ENCODE assay signal across 8 cellular contexts in genomic region chr14:71320734-71321555, GRCh38. TPM values are rescaled to one million over a fixed set of nuclear protein-coding genes. Genes with fewer than 3 reads are reported as not detected.
A peak's percentile ranks its signal among the peaks of the same experiment; 100 is the strongest.
DNase-seq lines count a peak whose midpoint lies in the region; ATAC-seq lines count a peak whose summit lies in the region.

No MANE protein-coding gene starts in this region.

- H3K4me3 ChIP-seq in muscle layer of duodenum (ENCODE audit: low read depth in 1 of 2, low read length in 2 of 2): peak overlapping the region; percentile 86 to 88

- H3K4me1 Mint-ChIP-seq in stimulated activated effector memory CD8-positive, alpha-beta T cell treated with anti-CD3 and anti-CD28 coated beads, Interleukin-12 subunit alpha, Interleukin-12 subunit beta, amount 100 ng/mL, for 72 hours: peaks cover 61% of the 10 kb centered on the region

- H3K9me3 ChIP-seq in muscle layer of duodenum (ENCODE audit: control insufficient read depth in 1 of 2, low read length in 2 of 2): no peaks in the 10 kb centered on the region

- ATAC-seq in HG02840 (IDR thresholded peaks at IDR 0.05; ENCODE audit: low FRiP score, unreplicated experiment): peak; percentile 27
- peak; percentile 67 for ATAC-seq in esophagus mucosa
- peak; percentile 68 for ATAC-seq in stimulated activated effector memory CD8-positive, alpha-beta T cell treated with anti-CD3 and anti-CD28 coated beads, Interleukin-12 subunit alpha, Interleukin-12 subunit beta, amount 100 ng/mL, for 72 hours

- H3K27ac ChIP-seq in muscle layer of duodenum (ENCODE audit: low read length): peak overlapping the region; percentile 88

- no peaks in the 10 kb centered on the region for H3K27me3 ChIP-seq in muscle layer of duodenum (ENCODE audit: low read depth, low read length)

- DNase-seq in NCI-H187 (lab: John Stamatoyannopoulos, UW) (peak; percentile 44 to 54), NCI-H187 treated with DMSO at 0.1 percent for 48 hours (lab: John Stamatoyannopoulos, UW) (no peak), NCI-H69 (lab: John Stamatoyannopoulos, UW) (peak; percentile 89)
- peak; percentile 74 to 79 for DNase-seq in activated T-cell treated with anti-CD3 and anti-CD28 coated beads, Interleukin-2, amount 50 U/mL, for 48 hours
- DNase-seq in stimulated activated effector memory CD8-positive, alpha-beta T cell treated with anti-CD3 and anti-CD28 coated beads, Interleukin-12 subunit alpha, Interleukin-12 subunit beta, amount 100 ng/mL, for 72 hours (ENCODE audit: low spot score in 2 of 2): peak; percentile 58 to 87

- H3K36me3 ChIP-seq in muscle layer of duodenum (ENCODE audit: control insufficient read depth in 1 of 2, insufficient read depth in 2 of 2, low read length in 2 of 2): peaks cover 0 to 2% of the 10 kb centered on the region in 2 donors

- peak overlapping the region; percentile 88 for H3K27ac Mint-ChIP-seq in stimulated activated effector memory CD8-positive, alpha-beta T cell treated with anti-CD3 and anti-CD28 coated beads, Interleukin-12 subunit alpha, Interleukin-12 subunit beta, amount 100 ng/mL, for 72 hours

- H3K4me3 Mint-ChIP-seq in stimulated activated effector memory CD8-positive, alpha-beta T cell treated with anti-CD3 and anti-CD28 coated beads, Interleukin-12 subunit alpha, Interleukin-12 subunit beta, amount 100 ng/mL, for 72 hours: peak overlapping the region; percentile 92

- no peaks in the 10 kb centered on the region for H3K9me3 Mint-ChIP-seq in stimulated activated effector memory CD8-positive, alpha-beta T cell treated with anti-CD3 and anti-CD28 coated beads, Interleukin-12 subunit alpha, Interleukin-12 subunit beta, amount 100 ng/mL, for 72 hours

- peaks cover 32% of the 10 kb centered on the region for H3K36me3 Mint-ChIP-seq in stimulated activated effector memory CD8-positive, alpha-beta T cell treated with anti-CD3 and anti-CD28 coated beads, Interleukin-12 subunit alpha, Interleukin-12 subunit beta, amount 100 ng/mL, for 72 hours

- H3K4me1 ChIP-seq in muscle layer of duodenum (ENCODE audit: control insufficient read depth in 1 of 2, insufficient read depth in 2 of 2, low read length in 2 of 2): peaks cover 0 to 12% of the 10 kb centered on the region in 2 donors

RNA-seq across cellular contexts. Expression of gene SIPA1L1, which starts 0.7 kb away (rescaled TPM):
- total RNA-seq in esophagus mucosa: 36.1 TPM
